Comparison of ENCODE assay signal across 23 cellular contexts in the genomic region with DNA sequence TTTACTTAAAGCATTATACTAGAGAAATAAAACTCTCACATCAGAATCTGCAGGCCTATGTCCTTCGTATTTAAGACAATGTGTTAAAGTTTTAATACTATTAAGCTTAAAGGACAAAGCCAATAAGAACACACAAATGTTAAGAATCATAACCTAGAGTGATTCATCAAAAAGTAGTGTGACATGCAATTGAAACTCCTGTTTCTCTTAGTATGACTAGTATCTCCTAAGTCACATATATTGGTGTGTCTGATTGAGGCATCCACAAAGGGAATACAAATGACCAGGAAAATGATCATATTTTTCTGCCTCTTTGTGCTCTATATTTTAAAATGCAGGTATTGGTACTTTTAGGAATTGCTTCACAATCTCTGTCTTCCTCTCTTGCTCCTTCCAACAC. TPM values are rescaled to one million over a fixed set of nuclear protein-coding genes. Genes with fewer than 3 reads are reported as not detected.
A peak's percentile ranks its signal among the peaks of the same experiment; 100 is the strongest.
DNase-seq lines count a peak whose midpoint lies in the region; ATAC-seq, FAIRE-seq and TF ChIP-seq lines count a peak whose summit lies in the region.
"Had no signal": no experiment of that assay in that cellular context is flagged by ENCODE, and none has a peak within 500 bp of the region (broad histone marks: within the 10 kb centered on the region; RNA-seq: fewer than 3 reads in every experiment).

No MANE protein-coding gene starts in this region.

- no peak for TF ChIP-seq CTCF in activated CD8-positive, alpha-beta T cell treated with anti-CD3 and anti-CD28 coated beads for 36 hours (IDR thresholded peaks at IDR 0.05)

- H3K9me3 Mint-ChIP-seq in activated CD8-positive, alpha-beta T cell treated with anti-CD3 and anti-CD28 coated beads for 36 hours: no peaks in the 10 kb centered on the region
- no peaks in the 10 kb centered on the region for H3K9me3 Mint-ChIP-seq in activated CD8-positive, alpha-beta T cell treated with anti-CD3 and anti-CD28 coated beads, Interleukin-2, amount 10 ng/mL, durations not matched to agents 7 days and 5 days (ENCODE audit: insufficient read depth)
- H3K9me3 Mint-ChIP-seq in stimulated activated naive CD8-positive, alpha-beta T cell treated with anti-CD3 and anti-CD28 coated beads, Interleukin-15, amount 100 ng/mL, for 72 hours: no peaks in the 10 kb centered on the region
- H3K9me3 Mint-ChIP-seq: IgD-negative memory B cell had no signal

- CTCF ChIA-PET in activated CD8-positive, alpha-beta T cell treated with anti-CD3 and anti-CD28 coated beads for 36 hours (lab: Charles Lee): no interaction called here
- CTCF ChIA-PET in activated CD8-positive, alpha-beta T cell treated with anti-CD3 and anti-CD28 coated beads, Interleukin-2, amount 10 ng/mL, durations not matched to agents 7 days and 5 days (lab: Charles Lee): no interaction called here

- no peaks in the 10 kb centered on the region for H3K36me3 Mint-ChIP-seq in activated CD8-positive, alpha-beta T cell treated with anti-CD3 and anti-CD28 coated beads for 36 hours (ENCODE audit: low read depth)
- H3K36me3 Mint-ChIP-seq in activated CD8-positive, alpha-beta T cell treated with anti-CD3 and anti-CD28 coated beads, Interleukin-2, amount 10 ng/mL, durations not matched to agents 7 days and 5 days (ENCODE audit: low read depth): no peaks in the 10 kb centered on the region
- H3K36me3 Mint-ChIP-seq: CD14-positive monocyte, IgD-negative memory B cell had no signal

- H3K27ac Mint-ChIP-seq in activated CD8-positive, alpha-beta T cell treated with anti-CD3 and anti-CD28 coated beads for 36 hours: no peak overlapping the region
- H3K27ac Mint-ChIP-seq in activated CD8-positive, alpha-beta T cell treated with anti-CD3 and anti-CD28 coated beads, Interleukin-2, amount 10 ng/mL, durations not matched to agents 7 days and 5 days: no peak overlapping the region
- H3K27ac Mint-ChIP-seq in stimulated activated naive CD8-positive, alpha-beta T cell treated with anti-CD3 and anti-CD28 coated beads, Interleukin-15, amount 100 ng/mL, for 72 hours: no peak overlapping the region
- H3K27ac Mint-ChIP-seq: IgD-negative memory B cell had no signal

- intact Hi-C loops in activated CD8-positive, alpha-beta T cell treated with anti-CD3 and anti-CD28 coated beads for 36 hours (cut with micrococcal nuclease): no loop called here

- POLR2A ChIA-PET in activated CD8-positive, alpha-beta T cell treated with anti-CD3 and anti-CD28 coated beads for 36 hours (lab: Charles Lee): no interaction called here
- POLR2A ChIA-PET in activated CD8-positive, alpha-beta T cell treated with anti-CD3 and anti-CD28 coated beads, Interleukin-2, amount 10 ng/mL, durations not matched to agents 7 days and 5 days (lab: Charles Lee): no interaction called here

- peaks cover 8% of the 10 kb centered on the region for H3K4me1 Mint-ChIP-seq in activated CD8-positive, alpha-beta T cell treated with anti-CD3 and anti-CD28 coated beads for 36 hours (ENCODE audit: low read depth)
- H3K4me1 Mint-ChIP-seq in activated CD8-positive, alpha-beta T cell treated with anti-CD3 and anti-CD28 coated beads, Interleukin-2, amount 10 ng/mL, durations not matched to agents 7 days and 5 days (ENCODE audit: low read depth): no peaks in the 10 kb centered on the region
- peaks cover 15% of the 10 kb centered on the region for H3K4me1 Mint-ChIP-seq in stimulated activated naive CD8-positive, alpha-beta T cell treated with anti-CD3 and anti-CD28 coated beads, Interleukin-15, amount 100 ng/mL, for 72 hours

- H3K4me3 Mint-ChIP-seq in activated CD8-positive, alpha-beta T cell treated with anti-CD3 and anti-CD28 coated beads for 36 hours: no peak overlapping the region
- no peak overlapping the region for H3K4me3 Mint-ChIP-seq in activated CD8-positive, alpha-beta T cell treated with anti-CD3 and anti-CD28 coated beads, Interleukin-2, amount 10 ng/mL, durations not matched to agents 7 days and 5 days
- peak overlapping the region in 1 of 2 donors; percentile 6 for H3K4me3 Mint-ChIP-seq in stimulated activated naive CD8-positive, alpha-beta T cell treated with anti-CD3 and anti-CD28 coated beads, Interleukin-15, amount 100 ng/mL, for 72 hours

- peak; percentile 87 for FAIRE-seq in colon (lab: Jason Lieb, UNC)
- FAIRE-seq: G401.6 had no signal

- H3K27me3 Mint-ChIP-seq in activated CD8-positive, alpha-beta T cell treated with anti-CD3 and anti-CD28 coated beads for 36 hours: no peaks in the 10 kb centered on the region
- no peaks in the 10 kb centered on the region for H3K27me3 Mint-ChIP-seq in activated CD8-positive, alpha-beta T cell treated with anti-CD3 and anti-CD28 coated beads, Interleukin-2, amount 10 ng/mL, durations not matched to agents 7 days and 5 days (ENCODE audit: low read depth)
- H3K27me3 Mint-ChIP-seq in stimulated activated naive CD8-positive, alpha-beta T cell treated with anti-CD3 and anti-CD28 coated beads, Interleukin-15, amount 100 ng/mL, for 72 hours: no peaks in the 10 kb centered on the region

- ATAC-seq in activated CD8-positive, alpha-beta T cell treated with anti-CD3 and anti-CD28 coated beads for 36 hours: peak; percentile 68
- ATAC-seq in activated CD8-positive, alpha-beta T cell treated with anti-CD3 and anti-CD28 coated beads, Interleukin-2, amount 10 ng/mL, durations not matched to agents 7 days and 5 days: no peak
- ATAC-seq in stimulated activated naive CD8-positive, alpha-beta T cell treated with anti-CD3 and anti-CD28 coated beads, Interleukin-15, amount 100 ng/mL, for 72 hours: peak; percentile 75
- no peak for ATAC-seq in stimulated activated naive CD8-positive, alpha-beta T cell treated with anti-CD3 and anti-CD28 coated beads, Interleukin-15, Interleukin-2, amounts not matched to agents 100 U/mL and 50 U/mL, for 24 hours
- ATAC-seq in GM21825 (IDR thresholded peaks at IDR 0.05; ENCODE audit: unreplicated experiment): no peak
- no peak for ATAC-seq in HG03159 (IDR thresholded peaks at IDR 0.05; ENCODE audit: unreplicated experiment)
- ATAC-seq: Right ventricle myocardium inferior had no signal

- no peak for DNase-seq in activated CD8-positive, alpha-beta T cell treated with anti-CD3 and anti-CD28 coated beads for 36 hours
- DNase-seq in activated CD8-positive, alpha-beta T cell treated with anti-CD3 and anti-CD28 coated beads, Interleukin-2, amount 10 ng/mL, durations not matched to agents 7 days and 5 days: no peak
- no peak for DNase-seq in stimulated activated naive CD8-positive, alpha-beta T cell treated with anti-CD3 and anti-CD28 coated beads, Interleukin-15, amount 100 ng/mL, for 72 hours
- DNase-seq in stimulated activated naive CD8-positive, alpha-beta T cell treated with anti-CD3 and anti-CD28 coated beads, Interleukin-15, Interleukin-2, amounts not matched to agents 100 U/mL and 50 U/mL, for 24 hours: no peak
- DNase-seq: 8988T; ACHN; BE2C; HCEC 1CT; MM.1S; NCI-H2029; NCI-H446 treated with DMSO at 0.1 percent for 48 hours; NCI-H526; NCI-H82; NK-92 treated with Interleukin-12 subunit alpha and Interleukin-12 subunit beta, amount 100 ng/mL, for 24 hours; PC-9; SJCRH30 had no signal

RNA-seq across cellular contexts. Expression of a gene that starts 23.8 kb away (rescaled TPM):
- total RNA-seq in activated CD8-positive, alpha-beta T cell treated with anti-CD3 and anti-CD28 coated beads for 36 hours: 1 to 10 TPM; 1.3 to 2.0 TPM
- 1 to 10 TPM; 2.2 TPM for total RNA-seq in activated CD8-positive, alpha-beta T cell treated with anti-CD3 and anti-CD28 coated beads, Interleukin-2, amount 10 ng/mL, durations not matched to agents 7 days and 5 days

RNA-seq across cellular contexts. Expression of a gene that starts 32.1 kb away (rescaled TPM):
- under 1 TPM; 0.67 to 0.77 TPM for total RNA-seq in activated CD8-positive, alpha-beta T cell treated with anti-CD3 and anti-CD28 coated beads for 36 hours
- under 1 TPM; 0.13 to 0.16 TPM for total RNA-seq in activated CD8-positive, alpha-beta T cell treated with anti-CD3 and anti-CD28 coated beads, Interleukin-2, amount 10 ng/mL, durations not matched to agents 7 days and 5 days

Comparison
In these comparisons a context has a peak if more than half of its experiments do, and no peak if none do; other contexts are left out.
1. ATAC-seq: peak in activated CD8-positive, alpha-beta T cell treated with anti-CD3 and anti-CD28 coated beads for 36 hours (single experiment) and stimulated activated naive CD8-positive, alpha-beta T cell treated with anti-CD3 and anti-CD28 coated beads, Interleukin-15, amount 100 ng/mL, for 72 hours (single experiment); none in activated CD8-positive, alpha-beta T cell treated with anti-CD3 and anti-CD28 coated beads, Interleukin-2, amount 10 ng/mL, durations not matched to agents 7 days and 5 days (single experiment), stimulated activated naive CD8-positive, alpha-beta T cell treated with anti-CD3 and anti-CD28 coated beads, Interleukin-15, Interleukin-2, amounts not matched to agents 100 U/mL and 50 U/mL, for 24 hours (single experiment), GM21825 (single experiment) and HG03159 (single experiment).